8 cellular contexts compared by ENCODE assay signal in genomic region chrY:14524246-14525180, GRCh38. TPM values are rescaled to one million over a fixed set of nuclear protein-coding genes. Genes with fewer than 3 reads are reported as not detected.
DNase-seq lines count a peak whose midpoint lies in the region; ATAC-seq, FAIRE-seq and TF ChIP-seq lines count a peak whose summit lies in the region.

Gene NLGN4Y (plus strand): TSS chrY:14524529. CDS start chrY:14622120, 97,591 bp downstream.

- H3K9me3 ChIP-seq in mononuclear cell (ENCODE audit: low read depth, low read length) (no peaks in the 10 kb centered on the region), uterus (no peaks in the 10 kb centered on the region)

- ATAC-seq in HG03442 (IDR thresholded peaks at IDR 0.05; ENCODE audit: unreplicated experiment) = peak; percentile 54

- no peak for TF ChIP-seq POLR2A in uterus (IDR thresholded peaks at IDR 0.05)

- DNase-seq in GM18507 (ENCODE audit: extremely low spot score, insufficient read length, low read depth) (no peak), anterior cingulate cortex (lab: John Stamatoyannopoulos, UW) (peak in 32 of 58 donors; percentile 2 to 69 (median 32)), uterus (no peak), NK-92 (lab: John Stamatoyannopoulos, UW; ENCODE audit: unreplicated experiment) (no peak), HT-29 (ENCODE audit: low spot score) (no peak)
- no peak for DNase-seq in effector CD8-positive, alpha-beta T cell (lab: John Stamatoyannopoulos, UW)

- intact Hi-C loops in uterus (cut with DNase I; ENCODE audit: low total_unique reads) = no loop called here

- no peaks in the 10 kb centered on the region for H3K36me3 ChIP-seq in uterus

- H3K4me1 ChIP-seq in mononuclear cell (ENCODE audit: insufficient read depth, low read length) (no peaks in the 10 kb centered on the region), uterus (no peaks in the 10 kb centered on the region)

- H3K27ac ChIP-seq in uterus = no peak within 1 kb of the TSS

- no peak for TF ChIP-seq CTCF in uterus (IDR thresholded peaks at IDR 0.05)

- peak; percentile 74 for FAIRE-seq in GM18507 (lab: Jason Lieb, UNC)

- H3K4me3 ChIP-seq in mononuclear cell (ENCODE audit: low read length) (peak within 1 kb of the TSS; percentile 18), uterus (no peak within 1 kb of the TSS)

- H3K27me3 ChIP-seq in mononuclear cell (ENCODE audit: insufficient read depth, low read length) (peaks cover 9% of the 10 kb centered on the region), uterus (no peaks in the 10 kb centered on the region)

RNA-seq across cellular contexts. Expression of gene NLGN4Y, which starts in this region (rescaled TPM):
- total RNA-seq in mononuclear cell (not detected), uterus (not detected)
- total RNA-seq in HT-29 (2014; rRNA removed; shearing (Covaris generic)) = not detected in 2 replicates

Comparison
In these comparisons a context has a peak if more than half of its experiments do, and no peak if none do; other contexts are left out.
1. DNase-seq: peak in anterior cingulate cortex (32 of 58); none in GM18507 (single experiment), uterus (0 of 2), effector CD8-positive, alpha-beta T cell (single experiment), NK-92 (single experiment) and HT-29 (single experiment).